8 cellular contexts compared by ENCODE assay signal in genomic region chr10:95560288-95561199, GRCh38. TPM values are rescaled to one million over a fixed set of nuclear protein-coding genes. Genes with fewer than 3 reads are reported as not detected.
DNase-seq lines count a peak whose midpoint lies in the region; ATAC-seq and TF ChIP-seq lines count a peak whose summit lies in the region.

No MANE protein-coding gene starts in this region.

- CTCF ChIA-PET in activated CD4-positive, alpha-beta memory T cell treated with anti-CD3 and anti-CD28 coated beads for 36 hours (lab: Charles Lee): interaction anchor here (0.7 kb wide), 1 partner anchor 133 kb away, joined by 3 read pairs; the partner anchor contains the start of gene TCTN3

- H3K4me2 ChIP-seq in Loucy (ENCODE audit: low read depth, low read length, poor library complexity, severe bottlenecking) (peak overlapping the region; percentile 84), mesendoderm (ENCODE audit: low read length) (peak overlapping the region; percentile 12)

- no peak overlapping the region for H4K8ac ChIP-seq in mesendoderm (ENCODE audit: low read depth, low read length)

- ATAC-seq in HG02623 (IDR thresholded peaks at IDR 0.05; ENCODE audit: unreplicated experiment): no peak

- H3K9me2 ChIP-seq in Loucy (replicated peaks; ENCODE audit: low read depth, low read length): no peaks in the 10 kb centered on the region

- H3K27ac ChIP-seq in ectodermal cell (ENCODE audit: insufficient read depth, low read depth, low read length, poor library complexity, severe bottlenecking) (no peak overlapping the region), mesendoderm (ENCODE audit: low read depth, low read length) (peak overlapping the region; percentile 38)

- H3K56ac ChIP-seq in mesendoderm (ENCODE audit: low read length): peak overlapping the region; percentile 69

- WGBS in ectodermal cell, 2 experiments: 0 to 1% methylated on average over 48 of the region's 48 CpGs
- WGBS in mesendoderm (ENCODE audit: extremely low coverage, insufficient coverage, low lambda C conversion rate): no CpG with 5 or more reads among the region's 48 CpGs

- H3K4me3 Mint-ChIP-seq in activated CD4-positive, alpha-beta memory T cell treated with anti-CD3 and anti-CD28 coated beads for 36 hours: peak overlapping the region; percentile 86

- no peaks in the 10 kb centered on the region for H3F3A ChIP-seq in Loucy (ENCODE audit: low read depth)

- no peak for DNase-seq in GM12864 (ENCODE audit: low read depth)
- DNase-seq in activated CD4-positive, alpha-beta memory T cell treated with anti-CD3 and anti-CD28 coated beads for 36 hours: peak; percentile 57
- DNase-seq in mesendoderm: peak; percentile 68
- peak; percentile 5 for DNase-seq in stimulated activated CD8-positive, alpha-beta memory T cell treated with anti-CD3 and anti-CD28 coated beads, Interleukin-2, amount 100 ng/mL, for 48 hours (ENCODE audit: low read depth in 2 of 2)
- no peak for DNase-seq in NCI-H446 treated with DMSO at 0.1 percent for 48 hours (lab: John Stamatoyannopoulos, UW)

- no peaks in the 10 kb centered on the region for H3K27me3 ChIP-seq in Loucy (ENCODE audit: insufficient read depth, low read length, poor library complexity, severe bottlenecking)
- peaks cover 4% of the 10 kb centered on the region for H3K27me3 ChIP-seq in ectodermal cell (ENCODE audit: control insufficient read depth, insufficient read depth, low read length, poor library complexity, severe bottlenecking)
- H3K27me3 ChIP-seq in mesendoderm (ENCODE audit: insufficient read depth, low read length, poor library complexity): no peaks in the 10 kb centered on the region

- H3K4me3 ChIP-seq in GM12864 (ENCODE audit: low read depth, low read length): peak overlapping the region; percentile 52
- H3K4me3 ChIP-seq in Loucy (ENCODE audit: low read length, poor library complexity, severe bottlenecking): peak overlapping the region; percentile 81
- peak overlapping the region; percentile 71 for H3K4me3 ChIP-seq in ectodermal cell (ENCODE audit: insufficient read depth, low read depth, low read length)
- peak overlapping the region; percentile 68 for H3K4me3 ChIP-seq in mesendoderm (ENCODE audit: low read length)

- H3K9me3 ChIP-seq in Loucy (ENCODE audit: insufficient read depth, low read depth, low read length): no peaks in the 10 kb centered on the region
- no peaks in the 10 kb centered on the region for H3K9me3 ChIP-seq in ectodermal cell (ENCODE audit: control insufficient read depth, low read length)

- POLR2A ChIA-PET in activated CD4-positive, alpha-beta memory T cell treated with anti-CD3 and anti-CD28 coated beads for 36 hours (lab: Charles Lee): no interaction called here

- no peak overlapping the region for H4K5ac ChIP-seq in mesendoderm (ENCODE audit: low read length)

- H2BK120ac ChIP-seq in mesendoderm (ENCODE audit: low read depth, low read length): no peak overlapping the region

- H3K9ac ChIP-seq in Loucy (ENCODE audit: low read depth, low read length, poor library complexity, severe bottlenecking) (peak overlapping the region; percentile 69), mesendoderm (ENCODE audit: low read length) (peak overlapping the region; percentile 75)

- H2AFZ ChIP-seq in Loucy (ENCODE audit: low read length): peak overlapping the region; percentile 83

- H3K27ac Mint-ChIP-seq in activated CD4-positive, alpha-beta memory T cell treated with anti-CD3 and anti-CD28 coated beads for 36 hours: peak overlapping the region; percentile 9

- H2BK5ac ChIP-seq in mesendoderm (ENCODE audit: low read length): no peak overlapping the region

- H3K27me3 Mint-ChIP-seq in activated CD4-positive, alpha-beta memory T cell treated with anti-CD3 and anti-CD28 coated beads for 36 hours: peaks cover 5% of the 10 kb centered on the region

- no peak overlapping the region for H2AK5ac ChIP-seq in mesendoderm (ENCODE audit: low read length)

- H3K79me1 ChIP-seq in mesendoderm (ENCODE audit: low read length): peaks cover 5% of the 10 kb centered on the region

- H3K4me1 ChIP-seq in Loucy (ENCODE audit: insufficient read depth, low read length, poor library complexity, severe bottlenecking) (no peaks in the 10 kb centered on the region), ectodermal cell (ENCODE audit: control insufficient read depth, insufficient read depth, low read length) (peaks cover 14% of the 10 kb centered on the region), mesendoderm (ENCODE audit: control insufficient read depth, low read depth, low read length) (peaks cover 9% of the 10 kb centered on the region)

- no peaks in the 10 kb centered on the region for H3K36me3 ChIP-seq in Loucy (ENCODE audit: insufficient read depth, low read length)
- no peaks in the 10 kb centered on the region for H3K36me3 ChIP-seq in ectodermal cell (ENCODE audit: control insufficient read depth, insufficient read depth, low read length)
- no peaks in the 10 kb centered on the region for H3K36me3 ChIP-seq in mesendoderm (ENCODE audit: control insufficient read depth, insufficient read depth, low read length)

- H3K23ac ChIP-seq in mesendoderm (ENCODE audit: low read length): no peak overlapping the region

- H3K9me3 Mint-ChIP-seq in activated CD4-positive, alpha-beta memory T cell treated with anti-CD3 and anti-CD28 coated beads for 36 hours: no peaks in the 10 kb centered on the region

- H3K18ac ChIP-seq in mesendoderm (ENCODE audit: low read length): no peak overlapping the region

- no peaks in the 10 kb centered on the region for H3K36me3 Mint-ChIP-seq in activated CD4-positive, alpha-beta memory T cell treated with anti-CD3 and anti-CD28 coated beads for 36 hours

- peaks cover 4% of the 10 kb centered on the region for H3K4me1 Mint-ChIP-seq in activated CD4-positive, alpha-beta memory T cell treated with anti-CD3 and anti-CD28 coated beads for 36 hours (ENCODE audit: low read depth)

- no peak overlapping the region for H2BK15ac ChIP-seq in mesendoderm (replicated peaks; ENCODE audit: low read depth)

- H3K4ac ChIP-seq in mesendoderm (ENCODE audit: low read depth, low read length): no peak overlapping the region

- TF ChIP-seq CTCF in GM12864 (IDR thresholded peaks at IDR 0.05; ENCODE audit: low read depth, low read length, missing control alignments) (no peak), Loucy (conservative IDR thresholded peaks at IDR 0.05; ENCODE audit: low read length) (no peak)

- intact Hi-C loops in activated CD4-positive, alpha-beta memory T cell treated with anti-CD3 and anti-CD28 coated beads for 36 hours (cut with micrococcal nuclease): loop anchor here (1.0 to 2.0 kb wide), 2 partner anchors 76 to 96 kb away; partner anchors contain the start of gene ALDH18A1

- no peaks in the 10 kb centered on the region for H4K20me1 ChIP-seq in Loucy (ENCODE audit: insufficient read depth, low read length, poor library complexity, severe bottlenecking)

- H3K79me2 ChIP-seq in Loucy (ENCODE audit: insufficient read depth, low read length) (no peaks in the 10 kb centered on the region), mesendoderm (ENCODE audit: control insufficient read depth, insufficient read depth, low read length) (peaks cover 13% of the 10 kb centered on the region)

RNA-seq across cellular contexts. Expression of gene SORBS1, which starts 0.6 kb away (rescaled TPM):
- total RNA-seq in activated CD4-positive, alpha-beta memory T cell treated with anti-CD3 and anti-CD28 coated beads for 36 hours: 1 to 10 TPM; 1.5 to 1.8 TPM
- polyA plus RNA-seq in ectodermal cell (2013, experiment 1 of 4): 15.6 TPM
- polyA plus RNA-seq in ectodermal cell (2013, experiment 2 of 4): 15.6 TPM
- 13.5 TPM for polyA plus RNA-seq in ectodermal cell (2013, experiment 3 of 4)
- polyA plus RNA-seq in ectodermal cell (2013, experiment 4 of 4): 12.6 TPM
- polyA plus RNA-seq in mesendoderm (2013, experiment 1 of 2): 30.1 TPM
- polyA plus RNA-seq in mesendoderm (2013, experiment 2 of 2): 30.5 TPM

Comparison
In these comparisons a context has a peak if more than half of its experiments do, and no peak if none do; other contexts are left out.
1. DNase-seq: peak in activated CD4-positive, alpha-beta memory T cell treated with anti-CD3 and anti-CD28 coated beads for 36 hours (single experiment), mesendoderm (single experiment) and stimulated activated CD8-positive, alpha-beta memory T cell treated with anti-CD3 and anti-CD28 coated beads, Interleukin-2, amount 100 ng/mL, for 48 hours (2 of 2); none in GM12864 (single experiment) and NCI-H446 treated with DMSO at 0.1 percent for 48 hours (single experiment).
2. Peak in every context shown above with its lines, with median percentiles within 50 percentile points of each other: H3K4me3 ChIP-seq.